In genomic region chr4:108155373-108155772, GRCh38 we compare ENCODE assay signal across 10 cellular contexts. TPM values are rescaled to one million over a fixed set of nuclear protein-coding genes. Genes with fewer than 3 reads are reported as not detected.
A peak's percentile ranks its signal among the peaks of the same experiment; 100 is the strongest.
DNase-seq lines count a peak whose midpoint lies in the region; TF ChIP-seq lines count a peak whose summit lies in the region.
"Had no signal": no experiment of that assay in that cellular context is flagged by ENCODE, and none has a peak within 500 bp of the region (broad histone marks: within the 10 kb centered on the region; RNA-seq: fewer than 3 reads in every experiment).

No MANE protein-coding gene starts in this region.

- TF ChIP-seq RAD21 in SK-N-SH (IDR thresholded peaks at IDR 0.05; ENCODE audit: low read length), result 0 out of 2 replicates have a peak, but pooled peaks have one; percentile 8

- H3K4me2 ChIP-seq in SK-N-SH, result no peak overlapping the region

- peak; percentile 78 for DNase-seq in activated CD4-positive, alpha-beta T cell treated with anti-CD3 and anti-CD28 coated beads, Interleukin-2, amount 10 ng/mL, durations not matched to agents 24 days and 14 days
- no peak for DNase-seq in activated CD4-positive, alpha-beta T cell treated with anti-CD3 and anti-CD28 coated beads, Interleukin-2, amount 50 U/mL, for 48 hours
- no peak for DNase-seq in SK-N-SH
- DNase-seq in ecto neural progenitor cell (ENCODE audit: low spot score), result peak; percentile 64
- DNase-seq in stimulated activated CD4-positive, alpha-beta T cell treated with anti-CD3 and anti-CD28 coated beads, Interleukin-4, amount 100 ng/mL, for 1 hour, result peak; percentile 34
- no peak for DNase-seq in DMS53 treated with DMSO at 0.1 percent for 48 hours (lab: John Stamatoyannopoulos, UW; ENCODE audit: unreplicated experiment)
- no peak for DNase-seq in cardiac septum (ENCODE audit: low spot score)
- no peak for DNase-seq in effector memory CD4-positive, alpha-beta T cell
- DNase-seq: HCEC 1CT, transverse colon had no signal

- peaks cover 15% of the 10 kb centered on the region for H3K27me3 ChIP-seq in SK-N-SH (ENCODE audit: insufficient read depth)
- H3K27me3 ChIP-seq in effector memory CD4-positive, alpha-beta T cell (replicated peaks; ENCODE audit: control insufficient read depth, insufficient read depth, low read length, poor library complexity, severe bottlenecking), result no peaks in the 10 kb centered on the region

- no peaks in the 10 kb centered on the region for H3K4me1 ChIP-seq in SK-N-SH (ENCODE audit: control insufficient read depth in 1 of 2, insufficient read depth in 2 of 2, low read depth in 1 of 2, low read length in 1 of 2)
- peaks cover 49% of the 10 kb centered on the region for H3K4me1 ChIP-seq in effector memory CD4-positive, alpha-beta T cell (ENCODE audit: control insufficient read depth, insufficient read depth, low read length, poor library complexity, severe bottlenecking)
- H3K4me1 ChIP-seq: transverse colon had no signal

- peaks cover 69% of the 10 kb centered on the region for H3K4me1 Mint-ChIP-seq in activated CD4-positive, alpha-beta T cell treated with anti-CD3 and anti-CD28 coated beads, Interleukin-2, amount 10 ng/mL, durations not matched to agents 24 days and 14 days

- H3K9me2 ChIP-seq in SK-N-SH, result no peaks in the 10 kb centered on the region

- no peak overlapping the region for H3K9ac ChIP-seq in SK-N-SH

- intact Hi-C loops in activated CD4-positive, alpha-beta T cell treated with anti-CD3 and anti-CD28 coated beads, Interleukin-2, amount 10 ng/mL, durations not matched to agents 24 days and 14 days (cut with micrococcal nuclease), result loop anchor here (5.0 kb wide), 1 partner anchor 327 kb away; no protein-coding TSS in a partner anchor
- intact Hi-C loops in cardiac septum (cut with DNase I), result no loop called here

- H3K36me3 ChIP-seq in SK-N-SH (replicated peaks in 1 of 2; ENCODE audit: control insufficient read depth in 1 of 2, insufficient read depth in 2 of 2, low read length in 1 of 2), result no peaks in the 10 kb centered on the region
- H3K36me3 ChIP-seq in effector memory CD4-positive, alpha-beta T cell (ENCODE audit: control insufficient read depth, insufficient read depth, low read length), result no peaks in the 10 kb centered on the region
- H3K36me3 ChIP-seq: transverse colon had no signal

- POLR2A ChIA-PET in SK-N-SH (lab: Yijun Ruan, JAX), result no interaction called here

- CTCF ChIA-PET in SK-N-SH (lab: Yijun Ruan, JAX), result interaction anchor here (1.0 to 1.1 kb wide), 2 partner anchors 15 to 417 kb away, joined by 3 to 4 read pairs; no protein-coding TSS in a partner anchor

- H3K36me3 Mint-ChIP-seq in activated CD4-positive, alpha-beta T cell treated with anti-CD3 and anti-CD28 coated beads, Interleukin-2, amount 10 ng/mL, durations not matched to agents 24 days and 14 days (ENCODE audit: low read depth), result peaks cover 47% of the 10 kb centered on the region

- H3K27ac ChIP-seq in SK-N-SH (ENCODE audit: low read depth in 2 of 2, low read length in 1 of 2), result no peak overlapping the region
- H3K27ac ChIP-seq in effector memory CD4-positive, alpha-beta T cell (ENCODE audit: insufficient read depth, low read length, poor library complexity, severe bottlenecking), result no peak overlapping the region
- H3K27ac ChIP-seq: transverse colon had no signal

- no peak for TF ChIP-seq CTCF in SK-N-SH (IDR thresholded peaks at IDR 0.05)

- H3K79me2 ChIP-seq in SK-N-SH (ENCODE audit: insufficient read depth), result no peaks in the 10 kb centered on the region

- H2AFZ ChIP-seq in SK-N-SH (ENCODE audit: low read depth), result no peak overlapping the region

- no peaks in the 10 kb centered on the region for H3K9me3 ChIP-seq in SK-N-SH
- H3K9me3 ChIP-seq in effector memory CD4-positive, alpha-beta T cell (ENCODE audit: control insufficient read depth, low read length), result no peaks in the 10 kb centered on the region
- H3K9me3 ChIP-seq: transverse colon had no signal

- H3K4me3 Mint-ChIP-seq in activated CD4-positive, alpha-beta T cell treated with anti-CD3 and anti-CD28 coated beads, Interleukin-2, amount 10 ng/mL, durations not matched to agents 24 days and 14 days, result peak overlapping the region; percentile 82

- peak overlapping the region; percentile 88 for H3K27ac Mint-ChIP-seq in activated CD4-positive, alpha-beta T cell treated with anti-CD3 and anti-CD28 coated beads, Interleukin-2, amount 10 ng/mL, durations not matched to agents 24 days and 14 days

- H3K9me3 Mint-ChIP-seq in activated CD4-positive, alpha-beta T cell treated with anti-CD3 and anti-CD28 coated beads, Interleukin-2, amount 10 ng/mL, durations not matched to agents 24 days and 14 days, result no peaks in the 10 kb centered on the region

- H3K4me3 ChIP-seq in SK-N-SH (ENCODE audit: low read depth in 2 of 2, low read length in 1 of 2), result no peak overlapping the region
- H3K4me3 ChIP-seq in effector memory CD4-positive, alpha-beta T cell (ENCODE audit: insufficient read depth, low read depth, low read length, poor library complexity, severe bottlenecking), result no peak overlapping the region
- H3K4me3 ChIP-seq: transverse colon had no signal

- no peaks in the 10 kb centered on the region for H4K20me1 ChIP-seq in SK-N-SH (ENCODE audit: insufficient read depth)

- no peak for TF ChIP-seq EP300 in SK-N-SH (IDR thresholded peaks at IDR 0.05; ENCODE audit: borderline replicate concordance in 1 of 2, low read depth in 1 of 2, low read length in 1 of 2)

- no peaks in the 10 kb centered on the region for H3F3A ChIP-seq in SK-N-SH (replicated peaks; ENCODE audit: insufficient read depth)

- WGBS in SK-N-SH (ENCODE audit: low lambda C conversion rate), result 9% methylated on average over 7 of the region's 7 CpGs

- H3K27me3 Mint-ChIP-seq in activated CD4-positive, alpha-beta T cell treated with anti-CD3 and anti-CD28 coated beads, Interleukin-2, amount 10 ng/mL, durations not matched to agents 24 days and 14 days, result no peaks in the 10 kb centered on the region

TF ChIP-seq in SK-N-SH, 30 proteins besides CTCF, POLR2A, EP300 and RAD21:
- TF ChIP-seq FOXJ3 (CRISPR knock-in tag; IDR thresholded peaks at IDR 0.05) (no peak), EZH2phosphoT487 (IDR thresholded peaks at IDR 0.05; ENCODE audit: borderline replicate concordance, low read depth) (no peak), IRF3 (IDR thresholded peaks at IDR 0.05; ENCODE audit: low read depth, low read length) (no peak), YY1 (IDR thresholded peaks at IDR 0.05; ENCODE audit: low read depth) (no peak), POLR2AphosphoS5 (IDR thresholded peaks at IDR 0.05; ENCODE audit: low read depth, low read length) (no peak), GABPA (IDR thresholded peaks at IDR 0.05; ENCODE audit: low read depth) (no peak), RCOR1 (IDR thresholded peaks at IDR 0.05; ENCODE audit: low read length) (no peak), RXRA (IDR thresholded peaks at IDR 0.05; ENCODE audit: borderline replicate concordance, low read depth) (no peak), MEF2A (IDR thresholded peaks at IDR 0.05; ENCODE audit: borderline replicate concordance, low read depth) (no peak), REST (IDR thresholded peaks at IDR 0.05; ENCODE audit: low read depth, low read length) (no peak), MXI1 (IDR thresholded peaks at IDR 0.05; ENCODE audit: low read depth, low read length) (no peak)
- TF ChIP-seq, protein P1, sequence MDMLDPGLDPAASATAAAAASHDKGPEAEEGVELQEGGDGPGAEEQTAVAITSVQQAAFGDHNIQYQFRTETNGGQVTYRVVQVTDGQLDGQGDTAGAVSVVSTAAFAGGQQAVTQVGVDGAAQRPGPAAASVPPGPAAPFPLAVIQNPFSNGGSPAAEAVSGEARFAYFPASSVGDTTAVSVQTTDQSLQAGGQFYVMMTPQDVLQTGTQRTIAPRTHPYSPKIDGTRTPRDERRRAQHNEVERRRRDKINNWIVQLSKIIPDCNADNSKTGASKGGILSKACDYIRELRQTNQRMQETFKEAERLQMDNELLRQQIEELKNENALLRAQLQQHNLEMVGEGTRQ (IDR thresholded peaks at IDR 0.05; ENCODE audit: borderline replicate concordance, low read depth, low read length), result no peak

RNA-seq across cellular contexts. Expression of gene LEF1, which starts 13.4 kb away (rescaled TPM):
- total RNA-seq in activated CD4-positive, alpha-beta T cell treated with anti-CD3 and anti-CD28 coated beads, Interleukin-2, amount 10 ng/mL, durations not matched to agents 24 days and 14 days, result 131 and 141 TPM in 2 replicates
- polyA plus RNA-seq in SK-N-SH (2012; rRNA removed), result 0.36 and 0.89 TPM in 2 replicates
- 1.1 and 1.6 TPM in 2 replicates for polyA plus RNA-seq in SK-N-SH (2012; cell fraction: cytosol; rRNA removed)
- 0.57 and 0.76 TPM in 2 replicates for polyA plus RNA-seq in SK-N-SH (2012; cell fraction: nucleus; rRNA removed)
- 4.5 TPM for total RNA-seq in cardiac septum

Comparison
In these comparisons a context has a peak if more than half of its experiments do, and no peak if none do; other contexts are left out.
1. DNase-seq: peak in activated CD4-positive, alpha-beta T cell treated with anti-CD3 and anti-CD28 coated beads, Interleukin-2, amount 10 ng/mL, durations not matched to agents 24 days and 14 days (single experiment), ecto neural progenitor cell (single experiment) and stimulated activated CD4-positive, alpha-beta T cell treated with anti-CD3 and anti-CD28 coated beads, Interleukin-4, amount 100 ng/mL, for 1 hour (single experiment); none in activated CD4-positive, alpha-beta T cell treated with anti-CD3 and anti-CD28 coated beads, Interleukin-2, amount 50 U/mL, for 48 hours (0 of 2), SK-N-SH (single experiment), DMS53 treated with DMSO at 0.1 percent for 48 hours (single experiment), cardiac septum (single experiment) and effector memory CD4-positive, alpha-beta T cell (0 of 3).
2. RNA of gene LEF1, which starts 13.4 kb away (total RNA-seq): 131 to 141 TPM in activated CD4-positive, alpha-beta T cell treated with anti-CD3 and anti-CD28 coated beads, Interleukin-2, amount 10 ng/mL, durations not matched to agents 24 days and 14 days; 4.5 TPM in cardiac septum (single experiment); every median in the first group is over 10 times any median in the second.